21 cellular contexts compared by ENCODE assay signal in genomic region chr1:9665193-9665592, GRCh38. TPM values are rescaled to one million over a fixed set of nuclear protein-coding genes. Genes with fewer than 3 reads are reported as not detected.
DNase-seq lines count a peak whose midpoint lies in the region; ATAC-seq and TF ChIP-seq lines count a peak whose summit lies in the region.
"Had no signal": no experiment of that assay in that cellular context is flagged by ENCODE, and none has a peak within 500 bp of the region (broad histone marks: within the 10 kb centered on the region; RNA-seq: fewer than 3 reads in every experiment).

No MANE protein-coding gene starts in this region.

- peaks cover 58% of the 10 kb centered on the region for H3K4me1 Mint-ChIP-seq in activated naive CD4-positive, alpha-beta T cell treated with anti-CD3 and anti-CD28 coated beads, Interleukin-2, amount 50 U/mL, for 24 hours
- peaks cover 59% of the 10 kb centered on the region for H3K4me1 Mint-ChIP-seq in activated CD8-positive, alpha-beta T cell treated with anti-CD3 and anti-CD28 coated beads, Interleukin-2, amount 10 ng/mL, durations not matched to agents 7 days and 5 days (ENCODE audit: low read depth)
- no peaks in the 10 kb centered on the region for H3K4me1 Mint-ChIP-seq in progenitor cell of endocrine pancreas (ENCODE audit: low read depth)

- H3K9me3 Mint-ChIP-seq in activated naive CD4-positive, alpha-beta T cell treated with anti-CD3 and anti-CD28 coated beads, Interleukin-2, amount 50 U/mL, for 24 hours, result no peaks in the 10 kb centered on the region
- no peaks in the 10 kb centered on the region for H3K9me3 Mint-ChIP-seq in activated CD8-positive, alpha-beta T cell treated with anti-CD3 and anti-CD28 coated beads, Interleukin-2, amount 10 ng/mL, durations not matched to agents 7 days and 5 days (ENCODE audit: insufficient read depth)
- no peaks in the 10 kb centered on the region for H3K9me3 Mint-ChIP-seq in progenitor cell of endocrine pancreas (ENCODE audit: low read depth)

- TF ChIP-seq CTCF in progenitor cell of endocrine pancreas (IDR thresholded peaks at IDR 0.05; ENCODE audit: unreplicated experiment), result no peak
- TF ChIP-seq CTCF in lower lobe of right lung (IDR thresholded peaks at IDR 0.05), result no peak

- H3K27me3 ChIP-seq in lower lobe of right lung (ENCODE audit: low read depth), result no peaks in the 10 kb centered on the region
- H3K27me3 ChIP-seq: BLaER1, left lung had no signal

- no peak overlapping the region for H3K4me3 Mint-ChIP-seq in activated naive CD4-positive, alpha-beta T cell treated with anti-CD3 and anti-CD28 coated beads, Interleukin-2, amount 50 U/mL, for 24 hours
- peak overlapping the region; percentile 8 for H3K4me3 Mint-ChIP-seq in activated CD8-positive, alpha-beta T cell treated with anti-CD3 and anti-CD28 coated beads, Interleukin-2, amount 10 ng/mL, durations not matched to agents 7 days and 5 days
- H3K4me3 Mint-ChIP-seq in progenitor cell of endocrine pancreas (ENCODE audit: low read depth), result no peak overlapping the region

- CTCF ChIA-PET in activated CD8-positive, alpha-beta T cell treated with anti-CD3 and anti-CD28 coated beads, Interleukin-2, amount 10 ng/mL, durations not matched to agents 7 days and 5 days (lab: Charles Lee), result interaction anchor here (1.0 to 1.6 kb wide), 3 partner anchors 11 to 38 kb away, joined by 4 to 8 read pairs (median 4); no protein-coding TSS in a partner anchor

- no peak for DNase-seq in activated naive CD4-positive, alpha-beta T cell treated with anti-CD3 and anti-CD28 coated beads, Interleukin-2, amount 50 U/mL, for 16 hours
- no peak for DNase-seq in activated CD8-positive, alpha-beta T cell treated with anti-CD3 and anti-CD28 coated beads, Interleukin-2, amount 10 ng/mL, durations not matched to agents 7 days and 5 days
- DNase-seq in NCI-H187 treated with DMSO at 0.1 percent for 48 hours (lab: John Stamatoyannopoulos, UW), result no peak
- DNase-seq in progenitor cell of endocrine pancreas (ENCODE audit: low spot score, unreplicated experiment), result no peak
- no peak for DNase-seq in lower lobe of right lung
- DNase-seq: activated T-cell treated with anti-CD3 and anti-CD28 coated beads, Interleukin-2, amount 50 U/mL, for 1 hour; Calu3; cerebellar nuclear complex; DND-41; left lung; NCI-H1105 treated with DMSO at 0.1 percent for 48 hours; NCI-H2029; NCI-H226; NCI-H69; SHP77; T1000 had no signal

- H3K36me3 Mint-ChIP-seq in activated naive CD4-positive, alpha-beta T cell treated with anti-CD3 and anti-CD28 coated beads, Interleukin-2, amount 50 U/mL, for 24 hours, result peaks cover 5% of the 10 kb centered on the region
- H3K36me3 Mint-ChIP-seq in activated CD8-positive, alpha-beta T cell treated with anti-CD3 and anti-CD28 coated beads, Interleukin-2, amount 10 ng/mL, durations not matched to agents 7 days and 5 days (ENCODE audit: low read depth), result peaks cover 61% of the 10 kb centered on the region
- no peaks in the 10 kb centered on the region for H3K36me3 Mint-ChIP-seq in progenitor cell of endocrine pancreas (ENCODE audit: insufficient read depth)

- H3K27ac ChIP-seq in lower lobe of right lung, result no peak overlapping the region
- H3K27ac ChIP-seq: BLaER1, left lung, tibial nerve had no signal

- H3K4me3 ChIP-seq in lower lobe of right lung, result no peak overlapping the region
- H3K4me3 ChIP-seq: BLaER1, HAP-1, left lung, tibial nerve had no signal

- H3K4me1 ChIP-seq in lower lobe of right lung, result no peaks in the 10 kb centered on the region
- H3K4me1 ChIP-seq: HAP-1, tibial nerve had no signal

- H3K9me3 ChIP-seq in lower lobe of right lung, result no peaks in the 10 kb centered on the region
- H3K9me3 ChIP-seq: BLaER1, HAP-1, left lung, tibial nerve had no signal

- intact Hi-C loops in lower lobe of right lung (cut with DNase I), result no loop called here

- H3K36me3 ChIP-seq in lower lobe of right lung, result no peaks in the 10 kb centered on the region
- H3K36me3 ChIP-seq: HAP-1, left lung, tibial nerve had no signal

- H3K27me3 Mint-ChIP-seq in activated naive CD4-positive, alpha-beta T cell treated with anti-CD3 and anti-CD28 coated beads, Interleukin-2, amount 50 U/mL, for 24 hours, result no peaks in the 10 kb centered on the region
- no peaks in the 10 kb centered on the region for H3K27me3 Mint-ChIP-seq in activated CD8-positive, alpha-beta T cell treated with anti-CD3 and anti-CD28 coated beads, Interleukin-2, amount 10 ng/mL, durations not matched to agents 7 days and 5 days (ENCODE audit: low read depth)
- H3K27me3 Mint-ChIP-seq in progenitor cell of endocrine pancreas, result peaks cover 11% of the 10 kb centered on the region

- no peak for ATAC-seq in activated CD8-positive, alpha-beta T cell treated with anti-CD3 and anti-CD28 coated beads, Interleukin-2, amount 10 ng/mL, durations not matched to agents 7 days and 5 days
- ATAC-seq in esophagus mucosa (peak; percentile 33), lower lobe of right lung (no peak)
- ATAC-seq: left lung had no signal

- peak overlapping the region; percentile 84 for H3K27ac Mint-ChIP-seq in activated naive CD4-positive, alpha-beta T cell treated with anti-CD3 and anti-CD28 coated beads, Interleukin-2, amount 50 U/mL, for 24 hours
- peak overlapping the region; percentile 60 for H3K27ac Mint-ChIP-seq in activated CD8-positive, alpha-beta T cell treated with anti-CD3 and anti-CD28 coated beads, Interleukin-2, amount 10 ng/mL, durations not matched to agents 7 days and 5 days
- H3K27ac Mint-ChIP-seq in progenitor cell of endocrine pancreas, result no peak overlapping the region

- POLR2A ChIA-PET in activated CD8-positive, alpha-beta T cell treated with anti-CD3 and anti-CD28 coated beads, Interleukin-2, amount 10 ng/mL, durations not matched to agents 7 days and 5 days (lab: Charles Lee), result interaction anchor here (2.8 to 3.5 kb wide), 2 partner anchors 10 to 14 kb away, joined by 14 to 25 read pairs; partner anchors contain the start of gene PIK3CD

RNA-seq across cellular contexts. Expression of gene PIK3CD, which starts 13.7 kb away (rescaled TPM):
- total RNA-seq in activated CD8-positive, alpha-beta T cell treated with anti-CD3 and anti-CD28 coated beads, Interleukin-2, amount 10 ng/mL, durations not matched to agents 7 days and 5 days, result 100 to 1,000 TPM; 283 to 285 TPM
- total RNA-seq in esophagus mucosa (6.2 TPM), progenitor cell of endocrine pancreas (13.7 and 15.7 TPM in 2 replicates), lower lobe of right lung (28.3 TPM)
